8 cellular contexts compared by ENCODE assay signal in the genomic region with DNA sequence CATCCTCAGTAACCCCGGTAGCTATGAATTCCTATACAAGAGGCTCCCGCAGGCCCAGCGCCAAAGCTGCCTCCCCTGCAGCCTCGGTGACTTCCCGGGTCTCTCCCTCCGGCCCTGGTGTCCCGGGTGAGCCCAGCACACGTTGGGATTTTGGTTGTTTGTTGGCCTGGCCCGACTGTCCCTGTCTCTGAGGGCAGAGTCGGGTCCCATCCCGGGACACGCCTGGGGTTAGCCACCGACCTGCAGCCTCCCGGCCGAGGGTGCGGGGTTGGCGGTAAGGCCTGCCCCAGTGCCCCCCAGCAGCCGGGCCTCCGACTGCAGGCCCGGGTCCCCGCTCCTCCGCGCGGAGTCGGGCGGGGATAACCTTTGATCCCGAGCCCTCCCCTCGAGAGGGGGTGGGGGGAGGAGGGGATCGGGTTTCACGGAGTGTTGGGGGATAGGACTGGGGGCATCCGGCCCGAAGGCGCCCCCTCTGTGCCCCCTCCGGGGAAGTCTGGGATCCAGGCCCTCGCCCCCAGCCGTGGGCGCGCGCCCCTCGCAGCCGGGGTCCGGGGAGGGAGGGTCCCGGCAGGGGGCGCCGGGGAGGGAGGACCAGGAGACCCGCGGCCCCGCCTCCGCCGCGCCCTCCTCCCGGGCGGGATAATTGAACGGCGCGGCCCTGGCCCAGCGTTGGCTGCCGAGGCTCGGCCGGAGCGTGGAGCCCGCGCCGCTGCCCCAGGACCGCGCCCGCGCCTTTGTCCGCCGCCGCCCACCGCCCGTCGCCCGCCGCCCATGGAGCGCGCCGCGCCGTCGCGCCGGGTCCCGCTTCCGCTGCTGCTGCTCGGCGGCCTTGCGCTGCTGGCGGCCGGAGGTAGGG. TPM values are rescaled to one million over a fixed set of nuclear protein-coding genes. Genes with fewer than 3 reads are reported as not detected.
DNase-seq lines count a peak whose midpoint lies in the region; ATAC-seq and TF ChIP-seq lines count a peak whose summit lies in the region.

A gene with protein sequence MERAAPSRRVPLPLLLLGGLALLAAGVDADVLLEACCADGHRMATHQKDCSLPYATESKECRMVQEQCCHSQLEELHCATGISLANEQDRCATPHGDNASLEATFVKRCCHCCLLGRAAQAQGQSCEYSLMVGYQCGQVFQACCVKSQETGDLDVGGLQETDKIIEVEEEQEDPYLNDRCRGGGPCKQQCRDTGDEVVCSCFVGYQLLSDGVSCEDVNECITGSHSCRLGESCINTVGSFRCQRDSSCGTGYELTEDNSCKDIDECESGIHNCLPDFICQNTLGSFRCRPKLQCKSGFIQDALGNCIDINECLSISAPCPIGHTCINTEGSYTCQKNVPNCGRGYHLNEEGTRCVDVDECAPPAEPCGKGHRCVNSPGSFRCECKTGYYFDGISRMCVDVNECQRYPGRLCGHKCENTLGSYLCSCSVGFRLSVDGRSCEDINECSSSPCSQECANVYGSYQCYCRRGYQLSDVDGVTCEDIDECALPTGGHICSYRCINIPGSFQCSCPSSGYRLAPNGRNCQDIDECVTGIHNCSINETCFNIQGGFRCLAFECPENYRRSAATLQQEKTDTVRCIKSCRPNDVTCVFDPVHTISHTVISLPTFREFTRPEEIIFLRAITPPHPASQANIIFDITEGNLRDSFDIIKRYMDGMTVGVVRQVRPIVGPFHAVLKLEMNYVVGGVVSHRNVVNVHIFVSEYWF (plus strand): TSS at position 669 of the 856 bp plus-strand sequence. CDS start 103 bp downstream, at position 772.

- ATAC-seq in GM19395 (IDR thresholded peaks at IDR 0.05; ENCODE audit: unreplicated experiment) = no peak

- H3K36me3 ChIP-seq in fibroblast of lung (ENCODE audit: control insufficient read depth, insufficient read depth, low read length) = no peaks in the 10 kb centered on the region

- H3K27ac ChIP-seq in RWPE1 (peak within 1 kb of the TSS; percentile 72), fibroblast of lung (ENCODE audit: insufficient read depth, low read length) (peak within 1 kb of the TSS; percentile 25)

- no peaks in the 10 kb centered on the region for H3K27me3 ChIP-seq in fibroblast of lung (ENCODE audit: control insufficient read depth, insufficient read depth, low read length)

- peaks cover 77% of the 10 kb centered on the region for H3K4me1 Mint-ChIP-seq in nephron progenitor cell

- DNase-seq in ELR (ENCODE audit: low read depth) = peak; percentile 23
- DNase-seq in RWPE1 (ENCODE audit: low spot score) = peak; percentile 16
- peak; percentile 35 to 69 for DNase-seq in fibroblast of lung (ENCODE audit: low read depth in 2 of 2)
- DNase-seq in nephron progenitor cell = peak; percentile 87
- no peak for DNase-seq in Ammon's horn (ENCODE audit: low spot score)
- no peak for DNase-seq in NCI-H187 (lab: John Stamatoyannopoulos, UW)
- DNase-seq in RKO (ENCODE audit: low spot score) = no peak

- H3K4me2 ChIP-seq in fibroblast of lung (ENCODE audit: extremely low read depth, insufficient read depth, low read length) = peak within 1 kb of the TSS; percentile 79

- no peaks in the 10 kb centered on the region for H3K9me3 Mint-ChIP-seq in nephron progenitor cell

- peak within 1 kb of the TSS; percentile 57 for H3K9ac ChIP-seq in fibroblast of lung (ENCODE audit: insufficient read depth, low read length)

- H3K4me1 ChIP-seq in fibroblast of lung (ENCODE audit: control insufficient read depth, extremely low read depth, insufficient read depth, low read length) = peaks cover 4% of the 10 kb centered on the region

- peak within 1 kb of the TSS; percentile 41 to 93 (median 78) for H3K4me3 ChIP-seq in fibroblast of lung (replicated peaks in 1 of 4; ENCODE audit: control extremely low read depth in 1 of 4, insufficient read depth in 1 of 4, low read depth in 3 of 4, low read length in 4 of 4)

- CTCF ChIA-PET in RWPE1 (lab: Yijun Ruan, JAX) = interaction anchor here (0.7 kb wide), 1 partner anchor 15 kb away, joined by 3 read pairs; no protein-coding TSS in a partner anchor

- POLR2A ChIA-PET in RWPE1 (lab: Yijun Ruan, JAX; ENCODE audit: low non-redundant PET) = no interaction called here

- H3K9me3 ChIP-seq in fibroblast of lung (ENCODE audit: control insufficient read depth, insufficient read depth, low read depth, low read length) = no peaks in the 10 kb centered on the region

- TF ChIP-seq CTCF in RWPE1 (conservative IDR thresholded peaks at IDR 0.05; ENCODE audit: low read depth) (no peak; the same call in none of the 2 replicates), fibroblast of lung (conservative IDR thresholded peaks at IDR 0.05 in 1 of 2, IDR thresholded peaks at IDR 0.05 in 1 of 2; ENCODE audit: low read depth in 1 of 2, low read length in 2 of 2) (peak; percentile 10 to 11), nephron progenitor cell (IDR thresholded peaks at IDR 0.05) (peak; percentile 9)

- no peaks in the 10 kb centered on the region for H4K20me1 ChIP-seq in fibroblast of lung (ENCODE audit: control insufficient read depth, extremely low read depth, insufficient read depth, low read length)

- no peaks in the 10 kb centered on the region for H3K36me3 Mint-ChIP-seq in nephron progenitor cell (ENCODE audit: low read depth)

- peaks cover 16% of the 10 kb centered on the region for H3K79me2 ChIP-seq in fibroblast of lung (ENCODE audit: control insufficient read depth, insufficient read depth, low read length)

- peak within 1 kb of the TSS; percentile 89 for H3K4me3 Mint-ChIP-seq in nephron progenitor cell

- H3K27ac Mint-ChIP-seq in nephron progenitor cell = peak within 1 kb of the TSS; percentile 100

- peaks cover 6% of the 10 kb centered on the region for H3K27me3 Mint-ChIP-seq in nephron progenitor cell (ENCODE audit: low read depth, poor library complexity)

- no peak within 1 kb of the TSS for H2AFZ ChIP-seq in fibroblast of lung (ENCODE audit: low read length)

RNA-seq across cellular contexts. Expression of the gene that starts here (rescaled TPM):
- total RNA-seq in fibroblast of lung = 209 and 270 TPM in 2 replicates
- 96.6 and 134 TPM in 2 replicates for polyA plus RNA-seq in fibroblast of lung
- 162 and 217 TPM in 2 replicates for polyA plus RNA-seq in fibroblast of lung (2012)
- 126 and 208 TPM in 2 replicates for polyA minus RNA-seq in fibroblast of lung (ENCODE audit: low replicate concordance)

Comparison
In these comparisons a context has a peak if more than half of its experiments do, and no peak if none do; other contexts are left out.
1. DNase-seq: peak in ELR (single experiment), RWPE1 (single experiment), fibroblast of lung (2 of 2) and nephron progenitor cell (single experiment); none in Ammon's horn (single experiment), NCI-H187 (0 of 2) and RKO (single experiment).